ENCODE assay signal across 9 cellular contexts in the genomic region with DNA sequence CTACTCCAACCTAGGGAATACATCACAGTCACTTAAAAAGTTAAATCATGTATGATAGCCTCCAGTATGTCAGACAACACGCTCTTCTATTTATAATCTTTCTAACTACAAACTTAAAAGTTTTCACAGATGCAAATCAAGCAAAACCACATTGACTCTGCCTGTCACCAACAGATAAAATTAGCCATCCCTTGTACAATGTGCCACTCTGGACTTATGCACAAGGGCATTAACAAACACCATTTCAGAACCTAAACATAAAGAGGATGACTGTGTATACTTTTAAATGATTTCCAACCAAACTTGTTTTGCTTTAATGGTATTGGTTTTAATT. TPM values are rescaled to one million over a fixed set of nuclear protein-coding genes. Genes with fewer than 3 reads are reported as not detected.
A peak's percentile ranks its signal among the peaks of the same experiment; 100 is the strongest.
DNase-seq lines count a peak whose midpoint lies in the region; ATAC-seq, FAIRE-seq and TF ChIP-seq lines count a peak whose summit lies in the region.
"Had no signal": no experiment of that assay in that cellular context is flagged by ENCODE, and none has a peak within 500 bp of the region (broad histone marks: within the 10 kb centered on the region; RNA-seq: fewer than 3 reads in every experiment).

No MANE protein-coding gene starts in this region.

- H3K27me3 Mint-ChIP-seq in endodermal cell (ENCODE audit: insufficient read depth) = no peaks in the 10 kb centered on the region

- TF ChIP-seq CTCF in endodermal cell (conservative IDR thresholded peaks at IDR 0.05) (no peak), D721Med (IDR thresholded peaks at IDR 0.05; ENCODE audit: insufficient read depth, missing control alignments) (no peak)

- ATAC-seq in GM18519 (IDR thresholded peaks at IDR 0.05; ENCODE audit: low FRiP score, unreplicated experiment) (peak; percentile 27), GM21576 (IDR thresholded peaks at IDR 0.05; ENCODE audit: unreplicated experiment) (peak; percentile 43), HG03378 (IDR thresholded peaks at IDR 0.05; ENCODE audit: unreplicated experiment) (peak; percentile 49)

- H3K9ac ChIP-seq in endocrine pancreas (ENCODE audit: control insufficient read depth, insufficient read depth, low read length) = no peak overlapping the region
- no peak overlapping the region for H3K9ac ChIP-seq in endodermal cell (ENCODE audit: extremely low read depth, low read length, poor library complexity, severe bottlenecking)

- H3K36me3 ChIP-seq in endocrine pancreas (ENCODE audit: control insufficient read depth, insufficient read depth, low read length) (no peaks in the 10 kb centered on the region), endodermal cell (ENCODE audit: control insufficient read depth, insufficient read depth, low read length) (no peaks in the 10 kb centered on the region)

- 88 to 100% methylated on average over 1 of the region's 1 CpG for WGBS in endodermal cell (ENCODE audit: insufficient coverage in 1 of 2, insufficient read length in 1 of 2), 2 experiments

- no peak overlapping the region for H3K4me3 Mint-ChIP-seq in endodermal cell
- H3K4me3 Mint-ChIP-seq: T-helper 1 cell treated with Interleukin-12 subunit alpha and Interleukin-12 subunit beta and Interleukin-4 antibody, amounts not matched to agents 30 μg/mL and 1 μg/mL, for 36 hours had no signal

- H3K9me3 ChIP-seq in endocrine pancreas (ENCODE audit: control insufficient read depth, low read length) (no peaks in the 10 kb centered on the region), endodermal cell (ENCODE audit: control insufficient read depth, low read length) (no peaks in the 10 kb centered on the region)

- H3K4me1 ChIP-seq in endocrine pancreas (ENCODE audit: control insufficient read depth, insufficient read depth, low read length) (peaks cover 13% of the 10 kb centered on the region), endodermal cell (ENCODE audit: control insufficient read depth, insufficient read depth, low read length) (no peaks in the 10 kb centered on the region)

- H3K4me1 Mint-ChIP-seq in endodermal cell = peaks cover 26% of the 10 kb centered on the region

- H3K27me3 ChIP-seq in endocrine pancreas (ENCODE audit: control insufficient read depth, insufficient read depth, low read length) (no peaks in the 10 kb centered on the region), endodermal cell (ENCODE audit: control insufficient read depth, insufficient read depth, low read length, poor library complexity, severe bottlenecking) (no peaks in the 10 kb centered on the region)

- FAIRE-seq in D721Med (lab: Jason Lieb, UNC) = no peak

- H3K36me3 Mint-ChIP-seq in endodermal cell (ENCODE audit: low read depth) = no peaks in the 10 kb centered on the region

- DNase-seq in NOMO-1 (lab: John Stamatoyannopoulos, UW; ENCODE audit: unreplicated experiment in 2 of 2) = no peak
- no peak for DNase-seq in amygdala (lab: John Stamatoyannopoulos, UW)
- no peak for DNase-seq in endodermal cell
- no peak for DNase-seq in D721Med (ENCODE audit: insufficient read length, low spot score)

- peak overlapping the region; percentile 59 for H3K4me3 ChIP-seq in endocrine pancreas (ENCODE audit: control insufficient read depth, insufficient read depth, low read length)
- H3K4me3 ChIP-seq in endodermal cell (ENCODE audit: low read length) = no peak overlapping the region

- H3K27ac Mint-ChIP-seq in endodermal cell = no peak overlapping the region
- H3K27ac Mint-ChIP-seq: T-helper 1 cell treated with Interleukin-12 subunit alpha and Interleukin-12 subunit beta and Interleukin-4 antibody, amounts not matched to agents 30 μg/mL and 1 μg/mL, for 36 hours had no signal

- no peak overlapping the region for H3K27ac ChIP-seq in endodermal cell (ENCODE audit: low read depth, low read length)

- H3K9me3 Mint-ChIP-seq in endodermal cell = no peaks in the 10 kb centered on the region
- H3K9me3 Mint-ChIP-seq: T-helper 1 cell treated with Interleukin-12 subunit alpha and Interleukin-12 subunit beta and Interleukin-4 antibody, amounts not matched to agents 30 μg/mL and 1 μg/mL, for 36 hours had no signal

RNA-seq across cellular contexts. Expression of a gene that starts 14.7 kb away (rescaled TPM):
- total RNA-seq in endodermal cell = 10 to 100 TPM; 22.4 to 23.4 TPM
- 24.5 TPM for polyA plus RNA-seq in endodermal cell (2013, experiment 1 of 2)
- 23.0 TPM for polyA plus RNA-seq in endodermal cell (2013, experiment 2 of 2)

RNA-seq across cellular contexts. Expression of a gene that starts 14.9 kb away (rescaled TPM):
- total RNA-seq in endodermal cell = 10 to 100 TPM; 22.8 to 26.6 TPM
- polyA plus RNA-seq in endodermal cell (2013, experiment 1 of 2) = 14.1 TPM
- 13.8 TPM for polyA plus RNA-seq in endodermal cell (2013, experiment 2 of 2)
